18 cellular contexts compared by ENCODE assay signal in genomic region chrX:52875436-52875835, GRCh38. TPM values are rescaled to one million over a fixed set of nuclear protein-coding genes. Genes with fewer than 3 reads are reported as not detected.
"Had no signal": no experiment of that assay in that cellular context is flagged by ENCODE, and none has a peak within 500 bp of the region (broad histone marks: within the 10 kb centered on the region; RNA-seq: fewer than 3 reads in every experiment).

No MANE protein-coding gene starts in this region.

RNA-seq across cellular contexts. Expression of gene XAGE3, which starts 7.6 kb away (rescaled TPM):
- total RNA-seq: activated naive CD4-positive, alpha-beta T cell treated with anti-CD3 and anti-CD28 coated beads for 36 hours; activated naive CD4-positive, alpha-beta T cell treated with anti-CD3 and anti-CD28 coated beads, Interleukin-2, amount 50 U/mL, for 72 hours; activated naive CD8-positive, alpha-beta T cell treated with anti-CD3 and anti-CD28 coated beads for 36 hours; activated naive CD8-positive, alpha-beta T cell treated with anti-CD3 and anti-CD28 coated beads, Interleukin-2, amount 10 ng/mL, durations not matched to agents 7 days and 5 days; activated T-cell treated with anti-CD3 and anti-CD28 coated beads, Interleukin-2, amount 50 U/mL, for 4 hours; activated T-cell treated with anti-CD3 and anti-CD28 coated beads, Interleukin-2, amount 50 U/mL, for 72 hours; activated T-helper 1 cell treated with anti-CD3 and anti-CD28 coated beads, Interleukin-12 subunit alpha, Interleukin-12 subunit beta, Interleukin-2, Interleukin-4 antibody, amounts not matched to agents 30 ng/mL and 10 ng/mL and 1 ng/mL, durations not matched to agents 14 hours and 24 hours and 36 hours; activated T-helper 17 cell treated with anti-CD3 and anti-CD28 coated beads, Interleukin-2, amount 50 U/mL, for 72 hours; activated T-helper 2 cell treated with anti-CD3 and anti-CD28 coated beads, Interferon-gamma antibody, Interleukin-2, Interleukin-4, amounts not matched to agents 10 μg/mL and 5 μg/mL and 100 μg/mL, durations not matched to agents 14 hours and 24 hours and 36 hours; adrenal gland; aorta; ascending aorta; astrocyte; body of pancreas; breast epithelium; cardiac muscle cell; cardiac septum; cerebellum had no signal
- polyA plus RNA-seq: adrenal gland, aorta, cardiac muscle cell had no signal
